ENCODE assay signal across 33 cellular contexts in the genomic region with DNA sequence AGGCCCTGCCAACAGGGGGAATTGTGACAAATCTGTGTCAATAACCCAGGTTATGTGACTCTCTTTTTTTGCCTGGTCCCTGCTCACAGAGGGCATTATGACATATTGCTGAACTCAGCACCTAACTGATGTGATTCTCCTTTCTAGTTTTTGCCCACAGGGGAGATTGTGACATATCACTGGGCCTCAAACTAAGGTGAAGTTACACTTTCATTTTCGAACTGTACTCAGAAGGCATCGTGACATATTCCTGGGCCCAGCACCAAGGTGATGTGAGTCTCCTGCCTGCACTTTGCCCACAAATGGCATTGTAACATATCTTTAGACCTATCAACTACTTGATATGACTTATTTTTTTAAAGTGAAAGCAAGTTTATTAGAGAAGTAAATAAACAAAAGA.
"Had no signal": no experiment of that assay in that cellular context is flagged by ENCODE, and none has a peak within 500 bp of the region (broad histone marks: within the 10 kb centered on the region; RNA-seq: fewer than 3 reads in every experiment).

No MANE protein-coding gene starts in this region.

- H3K27me3 Mint-ChIP-seq: activated B cell treated with CpG ODN at 0.5 μM for 24 hours; activated CD4-positive, alpha-beta memory T cell treated with anti-CD3 and anti-CD28 coated beads for 36 hours; activated CD4-positive, alpha-beta T cell treated with anti-CD3 and anti-CD28 coated beads, Interleukin-2, amount 10 ng/mL, durations not matched to agents 7 days and 5 days; activated CD8-positive, alpha-beta T cell treated with anti-CD3 and anti-CD28 coated beads for 36 hours; activated naive CD8-positive, alpha-beta T cell treated with anti-CD3 and anti-CD28 coated beads for 36 hours; activated T-helper 17 cell treated with anti-CD3 and anti-CD28 coated beads, Interleukin-2, amount 50 U/mL, for 72 hours had no signal

- H3K4me3 Mint-ChIP-seq: activated B cell treated with CpG ODN at 0.5 μM for 24 hours; activated CD4-positive, alpha-beta memory T cell treated with anti-CD3 and anti-CD28 coated beads for 36 hours; activated CD4-positive, alpha-beta T cell treated with anti-CD3 and anti-CD28 coated beads, Interleukin-2, amount 10 ng/mL, durations not matched to agents 7 days and 5 days; activated CD8-positive, alpha-beta T cell treated with anti-CD3 and anti-CD28 coated beads for 36 hours; activated naive CD4-positive, alpha-beta T cell treated with anti-CD3 and anti-CD28 coated beads for 36 hours; activated naive CD8-positive, alpha-beta T cell treated with anti-CD3 and anti-CD28 coated beads for 36 hours; activated T-cell treated with anti-CD3 and anti-CD28 coated beads, Interleukin-2, amount 50 U/mL, for 4 hours; activated T-cell treated with anti-CD3 and anti-CD28 coated beads, Interleukin-2, amount 50 U/mL, for 72 hours; activated T-helper 1 cell treated with anti-CD3 and anti-CD28 coated beads, Interleukin-12 subunit alpha, Interleukin-12 subunit beta, Interleukin-2, Interleukin-4 antibody, amounts not matched to agents 30 ng/mL and 10 ng/mL and 1 ng/mL, durations not matched to agents 14 hours and 24 hours and 36 hours; activated T-helper 17 cell treated with anti-CD3 and anti-CD28 coated beads, Interleukin-2, amount 50 U/mL, for 72 hours; T-helper 1 cell treated with Interleukin-12 subunit alpha and Interleukin-12 subunit beta and Interleukin-4 antibody, amounts not matched to agents 30 μg/mL and 1 μg/mL, for 36 hours; T-helper 2 cell treated with Interferon-gamma antibody and Interleukin-4, amounts not matched to agents 5 μg/mL and 100 μg/mL, for 36 hours had no signal

- H3K4me3 ChIP-seq: adrenal gland, body of pancreas, breast epithelium had no signal

- DNase-seq: activated B cell treated with CpG ODN at 0.5 μM for 24 hours; activated CD4-positive, alpha-beta memory T cell treated with anti-CD3 and anti-CD28 coated beads for 36 hours; activated CD4-positive, alpha-beta T cell treated with anti-CD3 and anti-CD28 coated beads for 4 hours; activated CD4-positive, alpha-beta T cell treated with anti-CD3 and anti-CD28 coated beads, Interleukin-2, amount 10 ng/mL, durations not matched to agents 7 days and 5 days; activated CD4-positive, CD25-positive, alpha-beta regulatory T cell treated with anti-CD3 and anti-CD28 coated beads, Interleukin-2, amount 50 U/mL, for 72 hours; activated CD8-positive, alpha-beta memory T cell treated with anti-CD3 and anti-CD28 coated beads, Interleukin-2, amount 50 U/mL, for 4 hours; activated CD8-positive, alpha-beta T cell treated with anti-CD3 and anti-CD28 coated beads for 36 hours; activated effector memory CD4-positive, alpha-beta T cell treated with anti-CD3 and anti-CD28 coated beads, Interleukin-2, amount 50 U/mL, for 16 hours; activated gamma-delta T cell treated with Interleukin-2 at 50 U/mL for 16 hours; activated naive CD4-positive, alpha-beta T cell; activated naive CD4-positive, alpha-beta T cell treated with anti-CD3 and anti-CD28 coated beads for 36 hours; activated naive CD4-positive, alpha-beta T cell treated with anti-CD3 and anti-CD28 coated beads, Interleukin-2, amount 50 U/mL, for 16 hours; activated naive CD8-positive, alpha-beta T cell treated with anti-CD3 and anti-CD28 coated beads for 36 hours; activated T-cell treated with anti-CD3 and anti-CD28 coated beads for 4 hours; activated T-cell treated with anti-CD3 and anti-CD28 coated beads, Interleukin-2, amount 50 U/mL, for 1 hour; activated T-cell treated with anti-CD3 and anti-CD28 coated beads, Interleukin-2, amount 50 U/mL, for 4 hours; activated T-cell treated with anti-CD3 and anti-CD28 coated beads, Interleukin-2, amount 50 U/mL, for 72 hours; adrenal gland; amniotic stem cell; aorta; body of pancreas; brain microvascular endothelial cell; central memory CD4-positive, alpha-beta T cell; T-helper 1 cell; T-helper 2 cell; T-helper 9 cell had no signal

- H3K27ac Mint-ChIP-seq: activated B cell treated with CpG ODN at 0.5 μM for 24 hours; activated CD4-positive, alpha-beta memory T cell treated with anti-CD3 and anti-CD28 coated beads for 36 hours; activated CD4-positive, alpha-beta T cell treated with anti-CD3 and anti-CD28 coated beads, Interleukin-2, amount 10 ng/mL, durations not matched to agents 7 days and 5 days; activated CD8-positive, alpha-beta T cell treated with anti-CD3 and anti-CD28 coated beads for 36 hours; activated naive CD4-positive, alpha-beta T cell treated with anti-CD3 and anti-CD28 coated beads for 36 hours; activated naive CD4-positive, alpha-beta T cell treated with anti-CD3 and anti-CD28 coated beads, Interleukin-2, amount 50 U/mL, for 72 hours; activated naive CD8-positive, alpha-beta T cell treated with anti-CD3 and anti-CD28 coated beads for 36 hours; activated T-cell treated with anti-CD3 and anti-CD28 coated beads, Interleukin-2, amount 50 U/mL, for 72 hours; activated T-helper 1 cell treated with anti-CD3 and anti-CD28 coated beads, Interleukin-12 subunit alpha, Interleukin-12 subunit beta, Interleukin-2, Interleukin-4 antibody, amounts not matched to agents 30 ng/mL and 10 ng/mL and 1 ng/mL, durations not matched to agents 14 hours and 24 hours and 36 hours; activated T-helper 17 cell treated with anti-CD3 and anti-CD28 coated beads, Interleukin-2, amount 50 U/mL, for 72 hours; T-helper 1 cell treated with Interleukin-12 subunit alpha and Interleukin-12 subunit beta and Interleukin-4 antibody, amounts not matched to agents 30 μg/mL and 1 μg/mL, for 36 hours; T-helper 2 cell treated with Interferon-gamma antibody and Interleukin-4, amounts not matched to agents 5 μg/mL and 100 μg/mL, for 36 hours had no signal

- H3K36me3 ChIP-seq: adrenal gland, brain microvascular endothelial cell, breast epithelium had no signal

- H3K27ac ChIP-seq: adrenal gland, body of pancreas, brain microvascular endothelial cell, breast epithelium, VCaP had no signal

- H3K4me1 Mint-ChIP-seq: activated B cell treated with CpG ODN at 0.5 μM for 24 hours; activated CD4-positive, alpha-beta T cell treated with anti-CD3 and anti-CD28 coated beads, Interleukin-2, amount 10 ng/mL, durations not matched to agents 7 days and 5 days; activated naive CD8-positive, alpha-beta T cell treated with anti-CD3 and anti-CD28 coated beads for 36 hours; activated T-helper 17 cell treated with anti-CD3 and anti-CD28 coated beads, Interleukin-2, amount 50 U/mL, for 72 hours had no signal

- H3K36me3 Mint-ChIP-seq: activated naive CD8-positive, alpha-beta T cell treated with anti-CD3 and anti-CD28 coated beads for 36 hours had no signal

- H3K27me3 ChIP-seq: adrenal gland, body of pancreas, brain microvascular endothelial cell, breast epithelium had no signal

- H3K4me1 ChIP-seq: adrenal gland, body of pancreas, breast epithelium had no signal

- ATAC-seq: activated CD8-positive, alpha-beta T cell treated with anti-CD3 and anti-CD28 coated beads for 36 hours; activated naive CD4-positive, alpha-beta T cell treated with anti-CD3 and anti-CD28 coated beads, Interleukin-2, amount 50 U/mL, for 72 hours; activated T-cell treated with anti-CD3 and anti-CD28 coated beads, Interleukin-2, amount 50 U/mL, for 4 hours; activated T-cell treated with anti-CD3 and anti-CD28 coated beads, Interleukin-2, amount 50 U/mL, for 72 hours; activated T-helper 17 cell treated with anti-CD3 and anti-CD28 coated beads, Interleukin-2, amount 50 U/mL, for 72 hours; body of pancreas had no signal

- H3K9me3 ChIP-seq: adrenal gland, body of pancreas had no signal
